ENCODE assay signal across 8 cellular contexts in genomic region chr11:46294365-46295309, GRCh38. TPM values are rescaled to one million over a fixed set of nuclear protein-coding genes. Genes with fewer than 3 reads are reported as not detected.
A peak's percentile ranks its signal among the peaks of the same experiment; 100 is the strongest.
DNase-seq lines count a peak whose midpoint lies in the region; ATAC-seq and TF ChIP-seq lines count a peak whose summit lies in the region.

No MANE protein-coding gene starts in this region.

- CTCF ChIA-PET in IMR-90 (lab: Yijun Ruan, JAX): interaction anchor here (0.6 to 3.9 kb wide), 4 partner anchors 17 to 55 kb away, joined by 3 to 31 read pairs (median 6); partner anchors contain the start of gene CREB3L1

- H2AK5ac ChIP-seq in IMR-90 (ENCODE audit: low read depth, low read length): peak overlapping the region; percentile 97

- peaks cover 27% of the 10 kb centered on the region for H3K4me1 Mint-ChIP-seq in dendritic cell treated with granulocyte-macrophage colony-stimulating factor and Interleukin-4, amounts not matched to agents 40 ng/mL and 50 ng/mL, for 4 days (ENCODE audit: low read depth)

- peak overlapping the region; percentile 94 for H2BK5ac ChIP-seq in IMR-90 (ENCODE audit: low read depth, low read length, poor library complexity, severe bottlenecking)

- no peaks in the 10 kb centered on the region for H3K36me3 Mint-ChIP-seq in dendritic cell treated with granulocyte-macrophage colony-stimulating factor and Interleukin-4, amounts not matched to agents 40 ng/mL and 50 ng/mL, for 4 days (ENCODE audit: low read depth)

- H3K4me1 ChIP-seq in BE2C: no peaks in the 10 kb centered on the region
- peaks cover 69% of the 10 kb centered on the region for H3K4me1 ChIP-seq in IMR-90 (ENCODE audit: control insufficient read depth, insufficient read depth, low read length)

- H2AFZ ChIP-seq in IMR-90 (replicated peaks; ENCODE audit: low read length, poor library complexity): peak overlapping the region; percentile 46

- H2AK9ac ChIP-seq in IMR-90 (replicated peaks; ENCODE audit: low read depth, low read length, poor library complexity): peak overlapping the region; percentile 98

- peaks cover 22 to 74% of the 10 kb centered on the region in 2 experiments for H3K79me1 ChIP-seq in IMR-90 (ENCODE audit: low read depth in 1 of 2, low read length in 2 of 2)

- intact Hi-C loops in IMR-90 (cut with micrococcal nuclease): no loop called here
- intact Hi-C loops in dendritic cell treated with granulocyte-macrophage colony-stimulating factor and Interleukin-4, amounts not matched to agents 40 ng/mL and 50 ng/mL, for 4 days (cut with micrococcal nuclease): no loop called here

- BruUV-seq in IMR-90 (replicated peaks; lab: Mats Ljungman, UMichigan): no TSS peak

- ATAC-seq in IMR-90 (ENCODE audit: low read depth): peak; percentile 51
- no peak for ATAC-seq in HG03280 (IDR thresholded peaks at IDR 0.05; ENCODE audit: unreplicated experiment)
- no peak for ATAC-seq in GM21447 (IDR thresholded peaks at IDR 0.05; ENCODE audit: unreplicated experiment)
- no peak for ATAC-seq in GM21529 (IDR thresholded peaks at IDR 0.05; ENCODE audit: unreplicated experiment)

- peaks cover 30% of the 10 kb centered on the region for H3K9me1 ChIP-seq in IMR-90 (ENCODE audit: insufficient read depth, low read length)

- H3K36me3 ChIP-seq in BE2C (no peaks in the 10 kb centered on the region), IMR-90 (ENCODE audit: control insufficient read depth, insufficient read depth, low read length) (peaks cover 11% of the 10 kb centered on the region)

- no peaks in the 10 kb centered on the region for H3K9me3 ChIP-seq in BE2C
- no peaks in the 10 kb centered on the region for H3K9me3 ChIP-seq in IMR-90 (ENCODE audit: control insufficient read depth, insufficient read depth, low read length)

- H4K5ac ChIP-seq in IMR-90 (ENCODE audit: low read depth, low read length): peak overlapping the region; percentile 74

- H3K27ac Mint-ChIP-seq in dendritic cell treated with granulocyte-macrophage colony-stimulating factor and Interleukin-4, amounts not matched to agents 40 ng/mL and 50 ng/mL, for 4 days: no peak overlapping the region

- H4K91ac ChIP-seq in IMR-90 (ENCODE audit: insufficient read depth, low read depth, low read length): peak overlapping the region; percentile 96

- peak overlapping the region; percentile 79 for H3K9ac ChIP-seq in IMR-90 (ENCODE audit: low read depth, low read length)

- no peak for TF ChIP-seq CTCF in BE2C (IDR thresholded peaks at IDR 0.05; ENCODE audit: low read depth, low read length)
- no peak for TF ChIP-seq CTCF in IMR-90 (conservative IDR thresholded peaks at IDR 0.05; ENCODE audit: low read depth, low read length)

- in situ Hi-C loops in IMR-90 (cut with MboI; ENCODE audit: low sequenced_read_pairs): no loop called here

- H3K27me3 ChIP-seq in BE2C: no peaks in the 10 kb centered on the region
- no peaks in the 10 kb centered on the region for H3K27me3 ChIP-seq in IMR-90 (ENCODE audit: control insufficient read depth, insufficient read depth, low read length)

- peak overlapping the region; percentile 93 for H3K56ac ChIP-seq in IMR-90 (ENCODE audit: extremely low read depth, insufficient read depth, low read length)

- DNase-seq in BE2C: no peak
- DNase-seq in IMR-90: peak; percentile 97
- DNase-seq in myocyte (ENCODE audit: low read depth): peak; percentile 88
- DNase-seq in SHP77 (lab: John Stamatoyannopoulos, UW): no peak

- dilution Hi-C loops in IMR-90 (cut with HindIII; ENCODE audit: low sequenced_read_pairs, unreplicated experiment): no loop called here

- TF ChIP-seq POLR2A in IMR-90 (IDR thresholded peaks at IDR 0.05; ENCODE audit: low read depth, low read length): no peak

- peak overlapping the region; percentile 78 for H3K4me2 ChIP-seq in IMR-90 (ENCODE audit: low read depth, low read length)

- H4K20me1 ChIP-seq in IMR-90 (ENCODE audit: insufficient read depth, low read length): peaks cover 42% of the 10 kb centered on the region

- peak overlapping the region; percentile 87; the same call in 2 of the 3 replicates for H2BK15ac ChIP-seq in IMR-90 (ENCODE audit: low read depth, low read length)

- peak overlapping the region; percentile 89 to 90 for H4K8ac ChIP-seq in IMR-90 (ENCODE audit: low read depth in 2 of 2, low read length in 2 of 2)

- H3K18ac ChIP-seq in IMR-90 (ENCODE audit: low read depth, low read length): peak overlapping the region; percentile 73

- peak overlapping the region; percentile 98 for H2BK120ac ChIP-seq in IMR-90 (ENCODE audit: low read depth, low read length)

- POLR2A ChIA-PET in IMR-90 (lab: Charles Lee; ENCODE audit: unreplicated experiment): interaction anchor here (0.6 to 2.3 kb wide), 5 partner anchors 16 to 394 kb away, joined by 4 to 14 read pairs (median 10); no protein-coding TSS in a partner anchor

- H2BK20ac ChIP-seq in IMR-90 (ENCODE audit: low read depth, low read length): peak overlapping the region; percentile 97

- H3K9me3 Mint-ChIP-seq in dendritic cell treated with granulocyte-macrophage colony-stimulating factor and Interleukin-4, amounts not matched to agents 40 ng/mL and 50 ng/mL, for 4 days: no peaks in the 10 kb centered on the region

- H3K4me3 Mint-ChIP-seq in dendritic cell treated with granulocyte-macrophage colony-stimulating factor and Interleukin-4, amounts not matched to agents 40 ng/mL and 50 ng/mL, for 4 days: peak overlapping the region; percentile 7

- peak overlapping the region; percentile 97 for H3K23ac ChIP-seq in IMR-90 (ENCODE audit: low read depth, low read length)

- peak overlapping the region; percentile 98 for H3K27ac ChIP-seq in IMR-90 (ENCODE audit: insufficient read depth, low read length)

- H3K4me3 ChIP-seq in BE2C (ENCODE audit: low read depth, low read length) (peak overlapping the region; percentile 24; the same call in 1 of the 2 replicates), IMR-90 (ENCODE audit: insufficient read depth, low read depth, low read length) (peak overlapping the region; percentile 41)

- TF ChIP-seq RAD21 in IMR-90 (IDR thresholded peaks at IDR 0.05; ENCODE audit: low read length): no peak

- 40% methylated on average over 1 of the region's 24 CpGs; no CpG with 5 or more reads in 1 of the 2 experiments for WGBS in IMR-90 (ENCODE audit: extremely low coverage in 2 of 2, insufficient read length in 1 of 2), 2 experiments

- H3K4ac ChIP-seq in IMR-90 (ENCODE audit: low read depth, low read length): peak overlapping the region; percentile 98

- H3K27me3 Mint-ChIP-seq in dendritic cell treated with granulocyte-macrophage colony-stimulating factor and Interleukin-4, amounts not matched to agents 40 ng/mL and 50 ng/mL, for 4 days: peaks cover 54% of the 10 kb centered on the region

- H3K14ac ChIP-seq in IMR-90 (replicated peaks; ENCODE audit: low read depth, low read length): peak overlapping the region; percentile 95

TF ChIP-seq in IMR-90, 13 proteins besides CTCF, POLR2A, EP300 and RAD21:
- TF ChIP-seq ELK1 (IDR thresholded peaks at IDR 0.05; ENCODE audit: borderline replicate concordance, low read depth, low read length): no peak
- no peak for TF ChIP-seq SMC3 (IDR thresholded peaks at IDR 0.05; ENCODE audit: low read depth, low read length)
- TF ChIP-seq MAZ (IDR thresholded peaks at IDR 0.05; ENCODE audit: borderline replicate concordance, low read depth, low read length): peak; percentile 74
- TF ChIP-seq MAFK (IDR thresholded peaks at IDR 0.05; ENCODE audit: low read depth, low read length): no peak
- TF ChIP-seq CHD1 (IDR thresholded peaks at IDR 0.05; ENCODE audit: low read depth, low read length): no peak
- TF ChIP-seq BHLHE40 (IDR thresholded peaks at IDR 0.05; ENCODE audit: low read depth, low read length): peak; percentile 59; the same call in 1 of the 2 replicates
- no peak for TF ChIP-seq RFX5 (IDR thresholded peaks at IDR 0.05; ENCODE audit: low read depth, low read length)
- peak; percentile 66; the same call in 1 of the 2 replicates for TF ChIP-seq MXI1 (IDR thresholded peaks at IDR 0.05; ENCODE audit: borderline replicate concordance, low read depth, low read length)
- TF ChIP-seq, protein P1, sequence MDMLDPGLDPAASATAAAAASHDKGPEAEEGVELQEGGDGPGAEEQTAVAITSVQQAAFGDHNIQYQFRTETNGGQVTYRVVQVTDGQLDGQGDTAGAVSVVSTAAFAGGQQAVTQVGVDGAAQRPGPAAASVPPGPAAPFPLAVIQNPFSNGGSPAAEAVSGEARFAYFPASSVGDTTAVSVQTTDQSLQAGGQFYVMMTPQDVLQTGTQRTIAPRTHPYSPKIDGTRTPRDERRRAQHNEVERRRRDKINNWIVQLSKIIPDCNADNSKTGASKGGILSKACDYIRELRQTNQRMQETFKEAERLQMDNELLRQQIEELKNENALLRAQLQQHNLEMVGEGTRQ (IDR thresholded peaks at IDR 0.05; ENCODE audit: low read depth, low read length): no peak
- no peak for TF ChIP-seq NFE2L2 (IDR thresholded peaks at IDR 0.05; ENCODE audit: low read depth, low read length)
- peak; percentile 23 for TF ChIP-seq RCOR1 (IDR thresholded peaks at IDR 0.05; ENCODE audit: insufficient replicate concordance, low read length)
- TF ChIP-seq CEBPB (IDR thresholded peaks at IDR 0.05; ENCODE audit: low read depth, low read length): no peak
- peak; percentile 85 for TF ChIP-seq FOS (IDR thresholded peaks at IDR 0.05; ENCODE audit: low read depth, low read length)

RNA-seq across cellular contexts. Expression of gene CREB3L1, which starts 17.2 kb away (rescaled TPM):
- 0.42 TPM for polyA plus RNA-seq in BE2C (2012; ENCODE audit: insufficient read depth, insufficient read length, low read depth)
- total RNA-seq in IMR-90 (2012; rRNA removed): 8.1 and 10.0 TPM in 2 replicates
- 76.9 and 82.3 TPM in 2 replicates for polyA plus RNA-seq in IMR-90 (2012; rRNA removed)
- 85.0 and 112 TPM in 2 replicates for polyA plus RNA-seq in IMR-90 (2012; cell fraction: cytosol; rRNA removed)
- polyA plus RNA-seq in IMR-90 (2012; cell fraction: nucleus; rRNA removed; ENCODE audit: low replicate concordance): 50.1 and 52.2 TPM in 2 replicates
- total RNA-seq in myocyte: 19.7 and 23.6 TPM in 2 replicates
- polyA plus RNA-seq in myocyte (2012): 123 TPM

RNA-seq across cellular contexts. Expression of gene DGKZ, which starts 52.6 kb away (rescaled TPM):
- 74.7 TPM for polyA plus RNA-seq in BE2C (2012; ENCODE audit: insufficient read depth, insufficient read length, low read depth)
- 43.0 and 46.8 TPM in 2 replicates for total RNA-seq in IMR-90 (2012; rRNA removed)
- 62.0 and 68.0 TPM in 2 replicates for polyA plus RNA-seq in IMR-90 (2012; rRNA removed)
- 52.8 and 75.7 TPM in 2 replicates for polyA plus RNA-seq in IMR-90 (2012; cell fraction: cytosol; rRNA removed)
- 126 and 364 TPM in 2 replicates for polyA plus RNA-seq in IMR-90 (2012; cell fraction: nucleus; rRNA removed; ENCODE audit: low replicate concordance)
- total RNA-seq in myocyte: 103 and 129 TPM in 2 replicates
- 53.9 TPM for polyA plus RNA-seq in myocyte (2012)

Comparison
In these comparisons a context has a peak if more than half of its experiments do, and no peak if none do; other contexts are left out.
1. DNase-seq: peak in IMR-90 (single experiment) and myocyte (single experiment); none in BE2C (single experiment) and SHP77 (0 of 2).